In genomic region chr3:101117981-101118380, GRCh38 we compare ENCODE assay signal across 16 cellular contexts.
"Had no signal": no experiment of that assay in that cellular context is flagged by ENCODE, and none has a peak within 500 bp of the region (broad histone marks: within the 10 kb centered on the region; RNA-seq: fewer than 3 reads in every experiment).

No MANE protein-coding gene starts in this region.

- H3K36me3 ChIP-seq: ascending aorta, cardiac muscle cell, colonic mucosa, sigmoid colon, suprapubic skin had no signal

- H3K4me1 ChIP-seq: ascending aorta, colonic mucosa, psoas muscle, sigmoid colon, suprapubic skin had no signal

- H3K9me3 ChIP-seq: ascending aorta, colonic mucosa, psoas muscle, sigmoid colon, suprapubic skin had no signal

- ATAC-seq: activated CD8-positive, alpha-beta T cell treated with anti-CD3 and anti-CD28 coated beads, Interleukin-2, amount 10 ng/mL, durations not matched to agents 7 days and 5 days; left colon; stimulated activated naive CD8-positive, alpha-beta T cell treated with anti-CD3 and anti-CD28 coated beads, Interleukin-15, Interleukin-2, amounts not matched to agents 100 U/mL and 50 U/mL, for 24 hours had no signal

- H3K27ac ChIP-seq: ascending aorta, cardiac muscle cell, colonic mucosa, psoas muscle, sigmoid colon, suprapubic skin, VCaP had no signal

- H3K4me3 ChIP-seq: ascending aorta, cardiac muscle cell, colonic mucosa, psoas muscle, sigmoid colon, suprapubic skin had no signal

- DNase-seq: activated CD8-positive, alpha-beta T cell treated with anti-CD3 and anti-CD28 coated beads, Interleukin-2, amount 10 ng/mL, durations not matched to agents 7 days and 5 days; activated naive CD4-positive, alpha-beta T cell; colonic mucosa; left colon; mammary epithelial cell; occipital lobe; psoas muscle; sigmoid colon; stimulated activated CD4-positive, alpha-beta T cell treated with anti-CD3 and anti-CD28 coated beads, Interleukin-4, amount 100 ng/mL, for 1 hour; stimulated activated CD8-positive, alpha-beta memory T cell treated with anti-CD3 and anti-CD28 coated beads, Interleukin-4, amount 100 ng/mL, for 48 hours; stimulated activated naive CD8-positive, alpha-beta T cell treated with anti-CD3 and anti-CD28 coated beads, Interleukin-15, Interleukin-2, amounts not matched to agents 100 U/mL and 50 U/mL, for 24 hours; T1000 had no signal

- H3K27me3 ChIP-seq: ascending aorta, cardiac muscle cell, colonic mucosa, sigmoid colon, suprapubic skin had no signal
